Comparison of ENCODE assay signal across 22 cellular contexts in genomic region chr18:11307716-11308115, GRCh38.
DNase-seq lines count a peak whose midpoint lies in the region; ATAC-seq and TF ChIP-seq lines count a peak whose summit lies in the region.
"Had no signal": no experiment of that assay in that cellular context is flagged by ENCODE, and none has a peak within 500 bp of the region (broad histone marks: within the 10 kb centered on the region; RNA-seq: fewer than 3 reads in every experiment).

No MANE protein-coding gene starts in this region.

- H3K27ac Mint-ChIP-seq in endodermal cell = no peak overlapping the region
- H3K27ac Mint-ChIP-seq: CD4-positive, alpha-beta memory T cell; GM23338; H9 had no signal

- ATAC-seq in GM18870 (IDR thresholded peaks at IDR 0.05; ENCODE audit: unreplicated experiment) (no peak), HG02973 (IDR thresholded peaks at IDR 0.05; ENCODE audit: unreplicated experiment) (no peak)
- ATAC-seq: A549, GM23338, HCT116 had no signal

- H3K4me1 Mint-ChIP-seq in endodermal cell = peaks cover 1% of the 10 kb centered on the region

- H3K4me2 ChIP-seq in BLaER1 treated with 17β-estradiol and CSF1 and Interleukin-3, amounts not matched to agents 10 nM and 100 nM = peak overlapping the region in 6 of 11 experiments; percentile 30 to 68 (median 45); a peak in 3 of 22 replicates
- H3K4me2 ChIP-seq: A549, GM23338 had no signal

- H3K27me3 Mint-ChIP-seq in endodermal cell (ENCODE audit: insufficient read depth) = no peaks in the 10 kb centered on the region

- no peak overlapping the region for H3K27ac ChIP-seq in BLaER1 treated with 17β-estradiol and CSF1 and Interleukin-3, amounts not matched to agents 10 nM and 100 nM
- H3K27ac ChIP-seq in endodermal cell (ENCODE audit: low read depth, low read length) = no peak overlapping the region
- no peak overlapping the region for H3K27ac ChIP-seq in dorsolateral prefrontal cortex
- H3K27ac ChIP-seq: A549 had no signal

- H3K9me3 Mint-ChIP-seq in endodermal cell = peaks cover 15% of the 10 kb centered on the region

- H3K4me1 ChIP-seq in BLaER1 treated with 17β-estradiol and CSF1 and Interleukin-3, amounts not matched to agents 10 nM and 100 nM = peaks cover 0 to 17% (median 12%) of the 10 kb centered on the region in 10 experiments; a peak in 14 of 20 replicates
- no peaks in the 10 kb centered on the region for H3K4me1 ChIP-seq in endodermal cell (ENCODE audit: control insufficient read depth, insufficient read depth, low read length)
- H3K4me1 ChIP-seq: A549, BE2C had no signal

- peaks cover 4 to 15% (median 6%) of the 10 kb centered on the region in 11 experiments; a peak in 13 of 22 replicates for H3K9me3 ChIP-seq in BLaER1 treated with 17β-estradiol and CSF1 and Interleukin-3, amounts not matched to agents 10 nM and 100 nM (replicated peaks in 1 of 11)
- peaks cover 15% of the 10 kb centered on the region for H3K9me3 ChIP-seq in endodermal cell (ENCODE audit: control insufficient read depth, low read length)
- H3K9me3 ChIP-seq: A549, BE2C had no signal

- TF ChIP-seq CTCF in endodermal cell (conservative IDR thresholded peaks at IDR 0.05) (no peak), dorsolateral prefrontal cortex (IDR thresholded peaks at IDR 0.05 in 54 of 56, conservative IDR thresholded peaks at IDR 0.05 in 2 of 56; ENCODE audit: low read depth in 1 of 56, partially characterized antibody in 56 of 56) (no peak)

- H3K36me3 ChIP-seq in BLaER1 treated with 17β-estradiol and CSF1 and Interleukin-3, amounts not matched to agents 10 nM and 100 nM = no peaks in the 10 kb centered on the region
- H3K36me3 ChIP-seq in endodermal cell (ENCODE audit: control insufficient read depth, insufficient read depth, low read length) = no peaks in the 10 kb centered on the region
- H3K36me3 ChIP-seq: BE2C had no signal

- H3K27me3 ChIP-seq in BLaER1 treated with 17β-estradiol and CSF1 and Interleukin-3, amounts not matched to agents 10 nM and 100 nM = no peaks in the 10 kb centered on the region
- H3K27me3 ChIP-seq in endodermal cell (ENCODE audit: control insufficient read depth, insufficient read depth, low read length, poor library complexity, severe bottlenecking) (no peaks in the 10 kb centered on the region), dorsolateral prefrontal cortex (peaks cover 0 to 6% (median 0%) of the 10 kb centered on the region in 45 donors)
- H3K27me3 ChIP-seq: BE2C had no signal

- DNase-seq in M059J (ENCODE audit: low read depth) (peak; percentile 52), endodermal cell (no peak), dorsolateral prefrontal cortex (no peak)
- DNase-seq: 8988T; ACHN; AML-193; BE2C; C1 segment of cervical spinal cord; Calu3; CD4-positive, alpha-beta memory T cell; COR-L47; DMS79; EL; GDM1; H9 had no signal

- H3K36me3 Mint-ChIP-seq in endodermal cell (ENCODE audit: low read depth) = no peaks in the 10 kb centered on the region
- H3K36me3 Mint-ChIP-seq: CD4-positive, alpha-beta memory T cell had no signal

- H3K4me3 Mint-ChIP-seq in endodermal cell = no peak overlapping the region
- H3K4me3 Mint-ChIP-seq: CD4-positive, alpha-beta memory T cell; GM23338; H9 had no signal

- WGBS in endodermal cell (ENCODE audit: insufficient coverage in 1 of 2, insufficient read length in 1 of 2), 2 experiments = 83 to 94% methylated on average over 1 to 2 of the region's 2 CpGs

- intact Hi-C loops in dorsolateral prefrontal cortex (cut with DNase I) = no loop called here

- H3K9ac ChIP-seq in BLaER1 treated with 17β-estradiol and CSF1 and Interleukin-3, amounts not matched to agents 10 nM and 100 nM = no peak overlapping the region
- H3K9ac ChIP-seq in endodermal cell (ENCODE audit: extremely low read depth, low read length, poor library complexity, severe bottlenecking) = no peak overlapping the region

- H3K4me3 ChIP-seq in BLaER1 treated with 17β-estradiol and CSF1 and Interleukin-3, amounts not matched to agents 10 nM and 100 nM = no peak overlapping the region
- H3K4me3 ChIP-seq in endodermal cell (ENCODE audit: low read length) = peak overlapping the region; percentile 36
- H3K4me3 ChIP-seq in dorsolateral prefrontal cortex = no peak overlapping the region
- H3K4me3 ChIP-seq: A549, GM12878, GM23338 had no signal

- no peaks in the 10 kb centered on the region for H4K20me1 ChIP-seq in BLaER1 treated with 17β-estradiol and CSF1 and Interleukin-3, amounts not matched to agents 10 nM and 100 nM
